In genomic region chr4:1802720-1803522, GRCh38 we compare ENCODE assay signal across 1 cellular context.
A peak's percentile ranks its signal among the peaks of the same experiment; 100 is the strongest.
TF ChIP-seq lines count a peak whose summit lies in the region.

No MANE protein-coding gene starts in this region.

TF ChIP-seq in K562, 482 proteins besides CTCF, POLR2A, EP300 and RAD21 (continued from another document):
- TF ChIP-seq MGA (IDR thresholded peaks at IDR 0.05) (no peak), POLR2G (IDR thresholded peaks at IDR 0.05; ENCODE audit: low read depth, low read length) (peak; percentile 4; the same call in 1 of the 2 replicates)
